In genomic region chr16:85634747-85635544, GRCh38 we compare ENCODE assay signal across 13 cellular contexts. TPM values are rescaled to one million over a fixed set of nuclear protein-coding genes. Genes with fewer than 3 reads are reported as not detected.
DNase-seq lines count a peak whose midpoint lies in the region; ATAC-seq and TF ChIP-seq lines count a peak whose summit lies in the region.
"Had no signal": no experiment of that assay in that cellular context is flagged by ENCODE, and none has a peak within 500 bp of the region (broad histone marks: within the 10 kb centered on the region; RNA-seq: fewer than 3 reads in every experiment).

No MANE protein-coding gene starts in this region.

- H2AFZ ChIP-seq in H9 (ENCODE audit: low read length), result no peak overlapping the region
- H2AFZ ChIP-seq in MM.1S (ENCODE audit: low read length), result no peak overlapping the region

- no peak overlapping the region for H3K56ac ChIP-seq in H9 (ENCODE audit: insufficient read length, low read depth, low read length)

- H3F3A ChIP-seq in MM.1S (ENCODE audit: insufficient read depth, low read length), result no peaks in the 10 kb centered on the region

- H3K27me3 Mint-ChIP-seq in H9 (ENCODE audit: low read depth), result no peaks in the 10 kb centered on the region
- no peaks in the 10 kb centered on the region for H3K27me3 Mint-ChIP-seq in stimulated activated naive CD8-positive, alpha-beta T cell treated with anti-CD3 and anti-CD28 coated beads, Interleukin-15, amount 100 ng/mL, for 72 hours
- H3K27me3 Mint-ChIP-seq: activated naive CD8-positive, alpha-beta T cell had no signal

- H3K4me1 Mint-ChIP-seq in H9, result peaks cover 6 to 13% of the 10 kb centered on the region in 2 experiments; a peak in 3 of 4 replicates
- peaks cover 29% of the 10 kb centered on the region for H3K4me1 Mint-ChIP-seq in stimulated activated naive CD8-positive, alpha-beta T cell treated with anti-CD3 and anti-CD28 coated beads, Interleukin-15, amount 100 ng/mL, for 72 hours

- H3K4ac ChIP-seq in H9 (ENCODE audit: low read depth, low read length), result no peak overlapping the region

- H3K9me3 ChIP-seq in H9 (ENCODE audit: control insufficient read depth, low read depth, low read length), result no peaks in the 10 kb centered on the region
- H3K9me3 ChIP-seq in MM.1S (replicated peaks; ENCODE audit: insufficient read depth, low read length), result no peaks in the 10 kb centered on the region
- H3K9me3 ChIP-seq: sigmoid colon had no signal

- no peaks in the 10 kb centered on the region for H3K23me2 ChIP-seq in H9 (ENCODE audit: insufficient read length, low read depth, low read length, poor library complexity, severe bottlenecking)

- no peak for ATAC-seq in stimulated activated naive CD8-positive, alpha-beta T cell treated with anti-CD3 and anti-CD28 coated beads, Interleukin-15, amount 100 ng/mL, for 72 hours
- no peak for ATAC-seq in HG02571 (IDR thresholded peaks at IDR 0.05; ENCODE audit: unreplicated experiment)

- no peak overlapping the region for H3K27ac ChIP-seq in H9 (ENCODE audit: insufficient read length, low read depth, low read length)
- H3K27ac ChIP-seq in caudate nucleus (ENCODE audit: low read depth, low read length), result no peak overlapping the region
- no peak overlapping the region for H3K27ac ChIP-seq in MM.1S (ENCODE audit: low read length)
- H3K27ac ChIP-seq: sigmoid colon had no signal

- H3K4me3 ChIP-seq in astrocyte of the cerebellum (ENCODE audit: low read depth, low read length), result no peak overlapping the region
- H3K4me3 ChIP-seq in MM.1S (ENCODE audit: low read length), result no peak overlapping the region
- H3K4me3 ChIP-seq: sigmoid colon had no signal

- no peak overlapping the region; the same call in 1 of the 2 replicates for H3K14ac ChIP-seq in H9 (ENCODE audit: insufficient read depth, low read length)

- H3K79me1 ChIP-seq in H9 (ENCODE audit: insufficient read depth, low read depth, low read length, poor library complexity, severe bottlenecking), result no peaks in the 10 kb centered on the region

- H3K4me1 ChIP-seq in H9 (ENCODE audit: insufficient read depth, low read length) (no peaks in the 10 kb centered on the region), MM.1S (ENCODE audit: low read length) (no peaks in the 10 kb centered on the region)

- H3T11ph ChIP-seq in H9 (ENCODE audit: low read length), result no peak overlapping the region

- no peak overlapping the region for H3K4me2 ChIP-seq in H9 (ENCODE audit: insufficient read depth, insufficient read length, low read length)
- no peak overlapping the region for H3K4me2 ChIP-seq in MM.1S (ENCODE audit: low read depth, low read length)

- DNase-seq in COLO668 (lab: John Stamatoyannopoulos, UW; ENCODE audit: unreplicated experiment), result peak; percentile 72
- DNase-seq in H9, result peak; percentile 52
- no peak for DNase-seq in astrocyte of the cerebellum (ENCODE audit: low read depth)
- peak; percentile 82 for DNase-seq in left kidney (ENCODE audit: low read depth, low spot score)
- no peak for DNase-seq in stimulated activated naive CD8-positive, alpha-beta T cell treated with anti-CD3 and anti-CD28 coated beads, Interleukin-15, amount 100 ng/mL, for 72 hours
- DNase-seq in caudate nucleus (lab: John Stamatoyannopoulos, UW), result no peak
- DNase-seq in MM.1S, result no peak
- DNase-seq: activated CD8-positive, alpha-beta memory T cell treated with anti-CD3 and anti-CD28 coated beads for 24 hours; foreskin melanocyte; sigmoid colon; T-helper 9 cell had no signal

- H3K9me2 ChIP-seq in MM.1S (replicated peaks; ENCODE audit: insufficient read depth, low read length), result no peaks in the 10 kb centered on the region

- H3K79me2 ChIP-seq in H9 (ENCODE audit: insufficient read depth, low read length) (peaks cover 19% of the 10 kb centered on the region; the same call in 1 of the 2 replicates), MM.1S (ENCODE audit: low read length) (peaks cover 7% of the 10 kb centered on the region)

- H3K36me3 Mint-ChIP-seq in H9 (ENCODE audit: insufficient read depth in 1 of 3, low read depth in 3 of 3), result peaks cover 4 to 21% (median 14%) of the 10 kb centered on the region in 3 experiments
- H3K36me3 Mint-ChIP-seq: activated naive CD8-positive, alpha-beta T cell had no signal

- WGBS in H9 (ENCODE audit: extremely low coverage, insufficient read length, low lambda C conversion rate), result no CpG with 5 or more reads among the region's 24 CpGs

- H2AK5ac ChIP-seq in H9 (ENCODE audit: insufficient read length, low read length), result no peak overlapping the region

- no peak overlapping the region for H4K91ac ChIP-seq in H9 (ENCODE audit: insufficient read length, low read depth, low read length)

- no peak overlapping the region for H3K18ac ChIP-seq in H9 (ENCODE audit: insufficient read length, low read depth, low read length)

- no peak overlapping the region for H2BK12ac ChIP-seq in H9 (ENCODE audit: insufficient read length, low read depth, low read length)

- H4K8ac ChIP-seq in H9 (replicated peaks; ENCODE audit: insufficient read length, low read depth, low read length), result no peak overlapping the region

- peak overlapping the region in 1 of 3 experiments; percentile 32; a peak in 2 of 7 replicates for H3K27ac Mint-ChIP-seq in H9
- peak overlapping the region in 1 of 2 donors; percentile 54 for H3K27ac Mint-ChIP-seq in stimulated activated naive CD8-positive, alpha-beta T cell treated with anti-CD3 and anti-CD28 coated beads, Interleukin-15, amount 100 ng/mL, for 72 hours
- H3K27ac Mint-ChIP-seq: activated naive CD8-positive, alpha-beta T cell had no signal

- no peak overlapping the region for H4K5ac ChIP-seq in H9 (ENCODE audit: insufficient read length, low read depth, low read length)

- H3K9ac ChIP-seq in H9 (ENCODE audit: extremely low read depth, insufficient read length, low read length) (no peak overlapping the region), MM.1S (ENCODE audit: low read length) (no peak overlapping the region)

- H2BK120ac ChIP-seq in H9 (ENCODE audit: low read depth, low read length, poor library complexity, severe bottlenecking), result no peak overlapping the region

- no peaks in the 10 kb centered on the region for H3K36me3 ChIP-seq in MM.1S (replicated peaks; ENCODE audit: insufficient read depth, low read length)

- no peak overlapping the region for H2BK15ac ChIP-seq in H9 (ENCODE audit: low read depth, low read length)

- TF ChIP-seq CTCF in H9 (conservative IDR thresholded peaks at IDR 0.05) (peak; percentile 54), astrocyte of the cerebellum (IDR thresholded peaks at IDR 0.05; ENCODE audit: low read depth, low read length, missing control alignments) (peak; percentile 16), MM.1S (IDR thresholded peaks at IDR 0.05; ENCODE audit: low read length) (no peak)

- in situ Hi-C loops in astrocyte of the cerebellum (cut with HindIII; ENCODE audit: low sequenced_read_pairs), result no loop called here

- peaks cover 4% of the 10 kb centered on the region for H4K20me1 ChIP-seq in H9 (ENCODE audit: control insufficient read depth, insufficient read depth, insufficient read length)
- H4K20me1 ChIP-seq in MM.1S (ENCODE audit: insufficient read depth, low read length), result no peaks in the 10 kb centered on the region

- H2BK20ac ChIP-seq in H9 (ENCODE audit: low read depth, low read length, poor library complexity, severe bottlenecking), result no peak overlapping the region

- H3K27me3 ChIP-seq in H9 (ENCODE audit: insufficient read depth, low read length) (no peaks in the 10 kb centered on the region), MM.1S (replicated peaks; ENCODE audit: insufficient read depth, low read length) (no peaks in the 10 kb centered on the region)
- H3K27me3 ChIP-seq: sigmoid colon had no signal

- no peak overlapping the region for H3K4me3 Mint-ChIP-seq in H9
- H3K4me3 Mint-ChIP-seq in stimulated activated naive CD8-positive, alpha-beta T cell treated with anti-CD3 and anti-CD28 coated beads, Interleukin-15, amount 100 ng/mL, for 72 hours, result no peak overlapping the region
- H3K4me3 Mint-ChIP-seq: activated naive CD8-positive, alpha-beta T cell had no signal

- H3K9me3 Mint-ChIP-seq in H9, result peaks cover 0 to 2% of the 10 kb centered on the region in 2 experiments; a peak in 3 of 5 replicates
- peaks cover 0 to 4% of the 10 kb centered on the region in 2 donors for H3K9me3 Mint-ChIP-seq in stimulated activated naive CD8-positive, alpha-beta T cell treated with anti-CD3 and anti-CD28 coated beads, Interleukin-15, amount 100 ng/mL, for 72 hours

- no peak overlapping the region for H2BK5ac ChIP-seq in H9 (ENCODE audit: insufficient read length, low read length)

- no peak overlapping the region for H3K23ac ChIP-seq in H9 (ENCODE audit: insufficient read length, low read depth, low read length)

RNA-seq across cellular contexts. Expression of gene GSE1, which starts 21.8 kb away (rescaled TPM):
- total RNA-seq in H9 (2021), result 123 and 125 TPM in 2 replicates

RNA-seq across cellular contexts. Expression of gene GINS2, which starts 53.8 kb away (rescaled TPM):
- total RNA-seq in H9 (2021), result 52.7 and 53.2 TPM in 2 replicates

Comparison
In these comparisons a context has a peak if more than half of its experiments do, and no peak if none do; other contexts are left out.
1. DNase-seq: peak in COLO668 (single experiment), H9 (single experiment) and left kidney (single experiment); none in astrocyte of the cerebellum (single experiment), stimulated activated naive CD8-positive, alpha-beta T cell treated with anti-CD3 and anti-CD28 coated beads, Interleukin-15, amount 100 ng/mL, for 72 hours (0 of 2), caudate nucleus (0 of 61) and MM.1S (single experiment).